24 cellular contexts compared by ENCODE assay signal in genomic region chr1:26344147-26344920, GRCh38. TPM values are rescaled to one million over a fixed set of nuclear protein-coding genes. Genes with fewer than 3 reads are reported as not detected.
DNase-seq lines count a peak whose midpoint lies in the region; ATAC-seq, FAIRE-seq and TF ChIP-seq lines count a peak whose summit lies in the region.
"Had no signal": no experiment of that assay in that cellular context is flagged by ENCODE, and none has a peak within 500 bp of the region (broad histone marks: within the 10 kb centered on the region; RNA-seq: fewer than 3 reads in every experiment).

No MANE protein-coding gene starts in this region.

- no peak for TF ChIP-seq RAD21 in A549 (conservative IDR thresholded peaks at IDR 0.05 in 1 of 2, IDR thresholded peaks at IDR 0.05 in 1 of 2)

- no peak overlapping the region for H3K4me3 Mint-ChIP-seq in astrocyte (ENCODE audit: unreplicated experiment)
- H3K4me3 Mint-ChIP-seq: CD4-positive, alpha-beta T cell; IgD-negative memory B cell had no signal

- H3K4me1 Mint-ChIP-seq in astrocyte (ENCODE audit: low read depth, unreplicated experiment) = peaks cover 6% of the 10 kb centered on the region

- intact Hi-C loops in A673 (cut with micrococcal nuclease; ENCODE audit: unreplicated experiment) = no loop called here

- H3K27me3 ChIP-seq in astrocyte (ENCODE audit: insufficient read depth, low read length) = peaks cover 3% of the 10 kb centered on the region
- H3K27me3 ChIP-seq in A673 (replicated peaks; ENCODE audit: insufficient read depth, low read depth, low read length, poor library complexity) = no peaks in the 10 kb centered on the region
- H3K27me3 ChIP-seq: BLaER1 treated with 17β-estradiol and CSF1 and Interleukin-3, amounts not matched to agents 10 nM and 100 nM had no signal

- CTCF ChIA-PET in A549 (lab: Yijun Ruan, JAX) = interaction anchor here (0.5 to 3.2 kb wide), 2 partner anchors 20 to 1379 kb away, joined by 3 to 14 read pairs; no protein-coding TSS in a partner anchor
- CTCF ChIA-PET in A673 (lab: Charles Lee) = no interaction called here

- POLR2A ChIA-PET in A549 (lab: Yijun Ruan, JAX) = no interaction called here
- POLR2A ChIA-PET in A673 (lab: Charles Lee; ENCODE audit: low non-redundant PET) = no interaction called here

- no peaks in the 10 kb centered on the region for H3K79me2 ChIP-seq in astrocyte (ENCODE audit: insufficient read depth, low read length)

- no peak overlapping the region for H2AFZ ChIP-seq in astrocyte (ENCODE audit: low read depth, low read length)
- H2AFZ ChIP-seq: GM23248 had no signal

- H3K27ac Mint-ChIP-seq in astrocyte (ENCODE audit: unreplicated experiment) = peak overlapping the region; percentile 12
- H3K27ac Mint-ChIP-seq: CD4-positive, alpha-beta T cell; IgD-negative memory B cell had no signal

- H3K27ac ChIP-seq in A549 (no peak overlapping the region), astrocyte (ENCODE audit: low read depth, low read length) (no peak overlapping the region), A673 (ENCODE audit: low read depth, low read length, poor library complexity, severe bottlenecking) (no peak overlapping the region)
- H3K27ac ChIP-seq: BLaER1 treated with 17β-estradiol and CSF1 and Interleukin-3, amounts not matched to agents 10 nM and 100 nM; GM23248; SJSA1 had no signal

- H4K20me1 ChIP-seq in astrocyte (ENCODE audit: insufficient read depth, low read length) = no peaks in the 10 kb centered on the region
- H4K20me1 ChIP-seq: BLaER1 treated with 17β-estradiol and CSF1 and Interleukin-3, amounts not matched to agents 10 nM and 100 nM had no signal

- DNase-seq in A549 (ENCODE audit: low read depth in 1 of 2, low spot score in 1 of 2) (no peak), astrocyte (ENCODE audit: low read depth) (no peak), A673 (ENCODE audit: low spot score) (no peak)
- DNase-seq: AML-193; CD4-positive, alpha-beta T cell; DMS53; GM23248; H7; NCI-H1048; NCI-H1417; NCI-H1694; NCI-H2029 treated with DMSO at 0.1 percent for 48 hours; NCI-H446 treated with DMSO at 0.1 percent for 48 hours; NCI-H526; NCI-H82; NK-92 treated with Interleukin-12 subunit alpha and Interleukin-12 subunit beta, amount 100 ng/mL, for 24 hours; PC-3 had no signal

- H3K9me3 ChIP-seq in A549 (no peaks in the 10 kb centered on the region), astrocyte (ENCODE audit: insufficient read depth, low read depth, low read length) (no peaks in the 10 kb centered on the region), A673 (ENCODE audit: low read depth, low read length, poor library complexity, severe bottlenecking) (no peaks in the 10 kb centered on the region)
- H3K9me3 ChIP-seq: BLaER1 treated with 17β-estradiol and CSF1 and Interleukin-3, amounts not matched to agents 10 nM and 100 nM; SJSA1 had no signal

- H3K27me3 Mint-ChIP-seq in astrocyte (ENCODE audit: low read depth, unreplicated experiment) = peaks cover 29% of the 10 kb centered on the region
- H3K27me3 Mint-ChIP-seq: CD4-positive, alpha-beta T cell had no signal

- BruUV-seq in A673 (replicated peaks; lab: Mats Ljungman, UMichigan) = no TSS peak

- 90% methylated on average over 13 of the region's 15 CpGs for WGBS in A549 (ENCODE audit: missing lambda C conversion rate)

- TF ChIP-seq CTCF in A549 (IDR thresholded peaks at IDR 0.05) (no peak), astrocyte (IDR thresholded peaks at IDR 0.05; ENCODE audit: insufficient read depth, low read depth, low read length) (no peak), A673 (conservative IDR thresholded peaks at IDR 0.05; ENCODE audit: low read depth, low read length) (no peak)

- H3K4me3 ChIP-seq in A549 (no peak overlapping the region), astrocyte (ENCODE audit: insufficient read depth, low read depth, low read length) (no peak overlapping the region), A673 (ENCODE audit: low read depth, low read length, poor library complexity, severe bottlenecking) (no peak overlapping the region)
- H3K4me3 ChIP-seq: BLaER1 treated with 17β-estradiol and CSF1 and Interleukin-3, amounts not matched to agents 10 nM and 100 nM; GM23248; SJSA1 had no signal

- FAIRE-seq in A549 (lab: Jason Lieb, UNC) (no peak), astrocyte (lab: Jason Lieb, UNC) (no peak)

- H3K4me1 ChIP-seq in A549 = peaks cover 6% of the 10 kb centered on the region
- H3K4me1 ChIP-seq in astrocyte (ENCODE audit: insufficient read depth, low read length) = peaks cover 5% of the 10 kb centered on the region
- no peaks in the 10 kb centered on the region for H3K4me1 ChIP-seq in A673 (ENCODE audit: insufficient read depth, low read length, poor library complexity, severe bottlenecking)
- H3K4me1 ChIP-seq: SJSA1 had no signal

- no peak for TF ChIP-seq EP300 in A549 (IDR thresholded peaks at IDR 0.05)

- no peak for TF ChIP-seq POLR2A in A549 (IDR thresholded peaks at IDR 0.05; ENCODE audit: low read length)

- no peak overlapping the region for H3K9ac ChIP-seq in astrocyte (ENCODE audit: low read length)
- H3K9ac ChIP-seq: BLaER1 treated with 17β-estradiol and CSF1 and Interleukin-3, amounts not matched to agents 10 nM and 100 nM; GM23248 had no signal

- no peak overlapping the region for H3K4me2 ChIP-seq in A549
- H3K4me2 ChIP-seq in astrocyte (ENCODE audit: low read length) = no peak overlapping the region
- H3K4me2 ChIP-seq: BLaER1 treated with 17β-estradiol and CSF1 and Interleukin-3, amounts not matched to agents 10 nM and 100 nM had no signal

- H3K36me3 Mint-ChIP-seq in astrocyte (ENCODE audit: low read depth, unreplicated experiment) = no peaks in the 10 kb centered on the region
- H3K36me3 Mint-ChIP-seq: IgD-negative memory B cell had no signal

- no peaks in the 10 kb centered on the region for H3K36me3 ChIP-seq in astrocyte (ENCODE audit: insufficient read depth, low read length)
- no peaks in the 10 kb centered on the region for H3K36me3 ChIP-seq in A673 (ENCODE audit: insufficient read depth, low read length, poor library complexity, severe bottlenecking)
- H3K36me3 ChIP-seq: BLaER1 treated with 17β-estradiol and CSF1 and Interleukin-3, amounts not matched to agents 10 nM and 100 nM; SJSA1 had no signal

- ATAC-seq in A549 = peak; percentile 42 to 56; a peak in 2 of 6 replicates
- no peak for ATAC-seq in HG03196 (IDR thresholded peaks at IDR 0.05; ENCODE audit: unreplicated experiment)
- ATAC-seq: PC-3 had no signal

- H3K9me3 Mint-ChIP-seq in astrocyte (ENCODE audit: unreplicated experiment) = no peaks in the 10 kb centered on the region
- H3K9me3 Mint-ChIP-seq: CD4-positive, alpha-beta T cell; IgD-negative memory B cell had no signal

TF ChIP-seq in A549, 52 proteins besides CTCF, POLR2A, EP300 and RAD21 (continues in another document):
- no peak for TF ChIP-seq MYC (IDR thresholded peaks at IDR 0.05; ENCODE audit: borderline replicate concordance, low read length)

RNA-seq across cellular contexts. Expression of gene CRYBG2, which starts 9.6 kb away (rescaled TPM):
- polyA plus RNA-seq in A549 (2011; rRNA removed) = 0.67 and 1.1 TPM in 2 replicates
- polyA plus RNA-seq in A549 (2012; cell fraction: cytosol; rRNA removed) = 2.0 and 2.1 TPM in 2 replicates
- 4.9 and 8.7 TPM in 2 replicates for polyA plus RNA-seq in A549 (2012; cell fraction: nucleus; rRNA removed)
- 2.3 to 2.7 TPM (median 2.4 TPM) in 3 replicates for polyA plus RNA-seq in A549 (2017; fragmentation: RNase III; extraction: RNeasy Plus Mini Kit Qiagen cat#74134 plus additional on column Dnase treatment)
- 2.0 and 3.8 TPM in 2 replicates for polyA minus RNA-seq in A549 (2011; rRNA and poly(A)+ RNA removed)
- total RNA-seq in astrocyte = 1.8 and 5.3 TPM in 2 replicates
- not detected in 2 replicates for total RNA-seq in A673 (2021)
- total RNA-seq: GM23248, SJSA1 had no signal
- polyA plus RNA-seq: GM23248 had no signal

RNA-seq across cellular contexts. Expression of gene CD52, which starts 26.6 kb away (rescaled TPM):
- polyA plus RNA-seq in A549 (2011; rRNA removed) (not detected in 2 replicates), A549 (2017; fragmentation: RNase III; extraction: RNeasy Plus Mini Kit Qiagen cat#74134 plus additional on column Dnase treatment) (not detected in 3 replicates)
- not detected in 2 replicates for polyA plus RNA-seq in A549 (2012; cell fraction: cytosol; rRNA removed)
- polyA plus RNA-seq in A549 (2012; cell fraction: nucleus; rRNA removed) = not detected in 2 replicates
- polyA minus RNA-seq in A549 (2011; rRNA and poly(A)+ RNA removed) = not detected in 2 replicates
- total RNA-seq in astrocyte (1.9 TPM in 1 of 2 replicates, not detected in the other), A673 (2021) (not detected in 2 replicates)
- total RNA-seq: A172, Daoy, GM23248, PC-3, SJSA1 had no signal
- polyA plus RNA-seq: GM23248 had no signal

RNA-seq across cellular contexts. Expression of gene ZNF683, which starts 28.2 kb away (rescaled TPM):
- polyA plus RNA-seq in A549 (2011; rRNA removed) = not detected in 2 replicates
- not detected in 2 replicates for polyA plus RNA-seq in A549 (2012; cell fraction: cytosol; rRNA removed)
- not detected in 2 replicates for polyA plus RNA-seq in A549 (2012; cell fraction: nucleus; rRNA removed)
- not detected in 3 replicates for polyA plus RNA-seq in A549 (2017; fragmentation: RNase III; extraction: RNeasy Plus Mini Kit Qiagen cat#74134 plus additional on column Dnase treatment)
- polyA minus RNA-seq in A549 (2011; rRNA and poly(A)+ RNA removed) = not detected in 2 replicates
- not detected in 2 replicates for total RNA-seq in astrocyte
- not detected in 2 replicates for total RNA-seq in A673 (2021)
- total RNA-seq: A172, Daoy, G401, GM23248, H7, PC-3, SJSA1 had no signal
- polyA plus RNA-seq: GM23248 had no signal

RNA-seq across cellular contexts. Expression of gene UBXN11, which starts 37.9 kb away (rescaled TPM):
- polyA plus RNA-seq in A549 (2011; rRNA removed) (6.8 and 7.6 TPM in 2 replicates), A549 (2017; fragmentation: RNase III; extraction: RNeasy Plus Mini Kit Qiagen cat#74134 plus additional on column Dnase treatment) (10.6 to 12.7 TPM (median 10.8 TPM) in 3 replicates)
- polyA plus RNA-seq in A549 (2012; cell fraction: cytosol; rRNA removed) = 17.0 and 17.5 TPM in 2 replicates
- 104 and 106 TPM in 2 replicates for polyA plus RNA-seq in A549 (2012; cell fraction: nucleus; rRNA removed)
- polyA minus RNA-seq in A549 (2011; rRNA and poly(A)+ RNA removed) = 8.8 and 10.3 TPM in 2 replicates
- total RNA-seq in astrocyte (12.8 and 13.7 TPM in 2 replicates), A673 (2021) (22.1 and 25.4 TPM in 2 replicates)
